Comparison of ENCODE assay signal across 9 cellular contexts in genomic region chr6:149761438-149761837, GRCh38. TPM values are rescaled to one million over a fixed set of nuclear protein-coding genes. Genes with fewer than 3 reads are reported as not detected.
DNase-seq lines count a peak whose midpoint lies in the region; ATAC-seq and TF ChIP-seq lines count a peak whose summit lies in the region.
"Had no signal": no experiment of that assay in that cellular context is flagged by ENCODE, and none has a peak within 500 bp of the region (broad histone marks: within the 10 kb centered on the region; RNA-seq: fewer than 3 reads in every experiment).

No MANE protein-coding gene starts in this region.

- peaks cover 16% of the 10 kb centered on the region for H3K36me3 Mint-ChIP-seq in type B pancreatic cell

- 91 to 98% methylated on average over 1 of the region's 1 CpG for WGBS in heart right ventricle, 2 donors

- H3K9me3 Mint-ChIP-seq in type B pancreatic cell: peaks cover 5% of the 10 kb centered on the region

- H3K9me3 ChIP-seq in mucosa of descending colon (peaks cover 3% of the 10 kb centered on the region), heart right ventricle (peaks cover 0 to 10% (median 5%) of the 10 kb centered on the region in 11 donors)
- H3K9me3 ChIP-seq in effector memory CD4-positive, alpha-beta T cell (ENCODE audit: control insufficient read depth, low read length): no peaks in the 10 kb centered on the region

- DNase-seq in mucosa of descending colon (no peak), type B pancreatic cell (ENCODE audit: extremely low spot score, unreplicated experiment) (no peak), hypothalamus (lab: John Stamatoyannopoulos, UW) (no peak), heart right ventricle (no peak)
- no peak for DNase-seq in effector memory CD4-positive, alpha-beta T cell
- DNase-seq: SJCRH30 had no signal

- no peak overlapping the region for H3K27ac ChIP-seq in effector memory CD4-positive, alpha-beta T cell (ENCODE audit: insufficient read depth, low read length, poor library complexity, severe bottlenecking)
- peak overlapping the region in 1 of 10 donors; percentile 11 for H3K27ac ChIP-seq in heart right ventricle
- H3K27ac ChIP-seq: SJCRH30 had no signal

- ATAC-seq in GM19025 (IDR thresholded peaks at IDR 0.05; ENCODE audit: low read depth, unreplicated experiment): peak; percentile 93
- peak; percentile 96 for ATAC-seq in HG02678 (IDR thresholded peaks at IDR 0.05; ENCODE audit: unreplicated experiment)
- ATAC-seq in HG03575 (IDR thresholded peaks at IDR 0.05; ENCODE audit: extremely low read depth, insufficient number of reproducible peaks, low FRiP score, unreplicated experiment): peak; percentile 94
- peak; percentile 31 for ATAC-seq in mucosa of descending colon
- ATAC-seq in heart right ventricle: no peak

- TF ChIP-seq CTCF in mucosa of descending colon (IDR thresholded peaks at IDR 0.05) (no peak), type B pancreatic cell (conservative IDR thresholded peaks at IDR 0.05) (no peak), heart right ventricle (IDR thresholded peaks at IDR 0.05) (no peak)

- H3K36me3 ChIP-seq in mucosa of descending colon (ENCODE audit: low read depth) (no peaks in the 10 kb centered on the region), heart right ventricle (peaks cover 0 to 44% (median 18%) of the 10 kb centered on the region in 9 donors)
- H3K36me3 ChIP-seq in effector memory CD4-positive, alpha-beta T cell (ENCODE audit: control insufficient read depth, insufficient read depth, low read length): peaks cover 10% of the 10 kb centered on the region

- no peaks in the 10 kb centered on the region for H3K4me1 Mint-ChIP-seq in type B pancreatic cell (ENCODE audit: unreplicated experiment)

- no peak overlapping the region for H3K27ac Mint-ChIP-seq in type B pancreatic cell

- intact Hi-C loops in mucosa of descending colon (cut with DNase I, micrococcal nuclease) (no loop called here), heart right ventricle (cut with DNase I) (no loop called here)

- H3K27me3 ChIP-seq in effector memory CD4-positive, alpha-beta T cell (replicated peaks; ENCODE audit: control insufficient read depth, insufficient read depth, low read length, poor library complexity, severe bottlenecking): no peaks in the 10 kb centered on the region
- no peaks in the 10 kb centered on the region for H3K27me3 ChIP-seq in heart right ventricle
- H3K27me3 ChIP-seq: SJCRH30 had no signal

- no peak overlapping the region for H3K4me3 ChIP-seq in mucosa of descending colon
- H3K4me3 ChIP-seq in effector memory CD4-positive, alpha-beta T cell (ENCODE audit: insufficient read depth, low read depth, low read length, poor library complexity, severe bottlenecking): no peak overlapping the region
- H3K4me3 ChIP-seq in heart right ventricle: no peak overlapping the region
- H3K4me3 ChIP-seq: SJCRH30 had no signal

- H3K4me1 ChIP-seq in mucosa of descending colon (ENCODE audit: low read depth) (no peaks in the 10 kb centered on the region), heart right ventricle (peaks cover 0 to 53% (median 8%) of the 10 kb centered on the region in 9 donors)
- H3K4me1 ChIP-seq in effector memory CD4-positive, alpha-beta T cell (ENCODE audit: control insufficient read depth, insufficient read depth, low read length, poor library complexity, severe bottlenecking): no peaks in the 10 kb centered on the region
- H3K4me1 ChIP-seq: SJCRH30 had no signal

- no peak overlapping the region for H3K4me3 Mint-ChIP-seq in type B pancreatic cell

- H3K27me3 Mint-ChIP-seq in type B pancreatic cell: no peaks in the 10 kb centered on the region

RNA-seq across cellular contexts. Expression of gene PCMT1, which starts 11.9 kb away (rescaled TPM):
- total RNA-seq in mucosa of descending colon (10 to 100 TPM; 51.9 to 72.4 (median 57.9) TPM), type B pancreatic cell (ENCODE audit: low replicate concordance) (61.2 and 65.6 TPM in 2 replicates), heart right ventricle (100 to 1,000 TPM; 133 to 178 (median 151) TPM)
- 100 to 1,000 TPM in 1 of 2 donors, 10 to 100 TPM in 1; 33.3 to 166 TPM for polyA plus RNA-seq in heart right ventricle

RNA-seq across cellular contexts. Expression of gene NUP43, which starts 15.1 kb away (rescaled TPM):
- total RNA-seq in mucosa of descending colon (10 to 100 TPM; 25.8 to 27.9 (median 26.0) TPM), type B pancreatic cell (ENCODE audit: low replicate concordance) (35.3 and 55.8 TPM in 2 replicates), heart right ventricle (10 to 100 TPM; 23.2 to 34.3 (median 30.6) TPM)
- 10 to 100 TPM; 10.0 to 11.7 TPM for polyA plus RNA-seq in heart right ventricle

RNA-seq across cellular contexts. Expression of gene LATS1, which starts 43.5 kb away (rescaled TPM):
- total RNA-seq in mucosa of descending colon (10 to 100 TPM; 23.2 to 39.0 (median 23.3) TPM), type B pancreatic cell (ENCODE audit: low replicate concordance) (31.0 and 33.3 TPM in 2 replicates), heart right ventricle (10 to 100 TPM; 10.5 to 16.9 (median 13.8) TPM)
- polyA plus RNA-seq in heart right ventricle: 10 to 100 TPM in 1 of 2 donors, 1 to 10 TPM in 1; 2.9 to 10.0 TPM

Comparison
In these comparisons a context has a peak if more than half of its experiments do, and no peak if none do; other contexts are left out.
1. ATAC-seq: peak in GM19025 (single experiment), HG02678 (single experiment), HG03575 (single experiment) and mucosa of descending colon (single experiment); none in heart right ventricle (0 of 8).